ENCODE assay signal across 8 cellular contexts in the genomic region with DNA sequence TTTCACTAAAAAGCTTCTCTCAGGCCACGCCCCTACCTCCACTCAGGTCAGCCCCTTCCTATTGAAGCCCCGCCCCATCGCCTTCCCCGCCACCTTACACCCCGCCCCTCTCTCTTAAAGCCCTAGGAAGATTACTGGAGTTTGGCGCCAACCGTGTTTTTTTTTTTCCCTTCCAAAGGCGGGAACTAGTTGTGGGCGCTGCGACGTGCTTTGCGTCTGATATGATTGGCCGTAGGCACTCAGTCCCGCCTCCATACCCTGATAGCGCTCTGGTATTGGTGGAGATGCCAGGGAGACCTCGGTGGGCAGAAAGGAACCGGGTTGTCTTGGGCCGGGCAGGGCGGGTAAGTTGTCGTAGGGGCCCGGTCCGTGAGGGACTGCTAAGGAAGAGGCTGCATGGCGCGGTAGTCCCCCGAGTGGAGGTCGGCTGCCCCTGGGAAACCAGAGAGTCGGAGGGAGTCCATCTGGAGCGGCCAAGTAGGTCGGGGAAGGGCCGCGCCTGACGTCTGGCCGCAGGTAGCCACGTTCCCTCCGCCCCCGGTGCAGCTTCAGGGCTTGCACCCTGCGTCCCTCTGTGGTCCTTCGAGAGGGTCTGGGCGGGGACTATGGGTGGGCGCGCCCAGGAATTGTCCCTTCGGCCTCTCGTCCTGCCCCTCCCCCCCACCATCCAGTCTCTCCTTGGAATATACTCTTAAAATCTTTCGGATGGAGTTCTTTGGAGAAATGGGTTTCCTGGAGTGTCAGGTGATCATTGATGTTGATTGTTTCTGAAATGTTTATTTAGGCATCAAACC. TPM values are rescaled to one million over a fixed set of nuclear protein-coding genes. Genes with fewer than 3 reads are reported as not detected.
A peak's percentile ranks its signal among the peaks of the same experiment; 100 is the strongest.
DNase-seq lines count a peak whose midpoint lies in the region; ATAC-seq and FAIRE-seq lines count a peak whose summit lies in the region.

A gene (plus strand): TSS at position 290 of the 794 bp plus-strand sequence.

- peak; percentile 69 for FAIRE-seq in HTR-8/SVneo (lab: Jason Lieb, UNC)

- no peaks in the 10 kb centered on the region for H3K9me3 ChIP-seq in endocrine pancreas (ENCODE audit: control insufficient read depth, low read length)

- DNase-seq in COLO829 (ENCODE audit: low spot score) (peak; percentile 98), HTR-8/SVneo (ENCODE audit: insufficient read length, low spot score) (peak; percentile 96), NOMO-1 treated with dmso at 0.1 percent for 144 hours (lab: John Stamatoyannopoulos, UW; ENCODE audit: unreplicated experiment) (peak; percentile 100), mesenteric fat pad (ENCODE audit: low spot score) (peak; percentile 93)
- DNase-seq in activated CD8-positive, alpha-beta memory T cell treated with anti-CD3 and anti-CD28 coated beads for 48 hours (ENCODE audit: low read depth in 2 of 3, low spot score in 2 of 3): peak; percentile 64 to 81 (median 69)
- DNase-seq in stimulated activated CD8-positive, alpha-beta memory T cell treated with anti-CD3 and anti-CD28 coated beads, Interleukin-15, amount 100 ng/mL, for 24 hours (ENCODE audit: low read depth): peak; percentile 67

- H3K9ac ChIP-seq in endocrine pancreas (ENCODE audit: control insufficient read depth, insufficient read depth, low read length): peak within 1 kb of the TSS; percentile 90

- H3K36me3 ChIP-seq in endocrine pancreas (ENCODE audit: control insufficient read depth, insufficient read depth, low read length): no peaks in the 10 kb centered on the region

- peak within 1 kb of the TSS; percentile 96 for H3K4me3 ChIP-seq in endocrine pancreas (ENCODE audit: control insufficient read depth, insufficient read depth, low read length)

- H3K4me1 ChIP-seq in endocrine pancreas (ENCODE audit: control insufficient read depth, insufficient read depth, low read length): no peaks in the 10 kb centered on the region

- ATAC-seq in GM21367 (IDR thresholded peaks at IDR 0.05; ENCODE audit: unreplicated experiment): peak; percentile 95

- no peaks in the 10 kb centered on the region for H3K27me3 ChIP-seq in endocrine pancreas (ENCODE audit: control insufficient read depth, insufficient read depth, low read length)

RNA-seq across cellular contexts. Expression of the gene that starts here (rescaled TPM):
- total RNA-seq in mesenteric fat pad: 12.4 TPM

Comparison
In these comparisons a context has a peak if more than half of its experiments do, and no peak if none do; other contexts are left out.
1. Peak in every context shown above with its lines: DNase-seq, ATAC-seq and H3K4me3 ChIP-seq.